ENCODE assay signal across 7 cellular contexts in genomic region chr17:39196191-39196819, GRCh38. TPM values are rescaled to one million over a fixed set of nuclear protein-coding genes. Genes with fewer than 3 reads are reported as not detected.
DNase-seq lines count a peak whose midpoint lies in the region; ATAC-seq and TF ChIP-seq lines count a peak whose summit lies in the region.

No MANE protein-coding gene starts in this region.

- TF ChIP-seq CTCF in WI38 (IDR thresholded peaks at IDR 0.05; ENCODE audit: low read depth, low read length) (no peak), right atrium auricular region (IDR thresholded peaks at IDR 0.05) (no peak)

- H3K27me3 ChIP-seq in H7 (ENCODE audit: control insufficient read depth, insufficient read depth, low read length) (no peaks in the 10 kb centered on the region), right atrium auricular region (no peaks in the 10 kb centered on the region)

- ATAC-seq in stimulated activated naive B cell treated with anti-CD40 and anti-IgM and Interleukin-4, amounts not matched to agents 10 μg/mL and 1 μg/mL and 100 μg/mL, for 72 hours (replicated peaks) = no peak

- no peaks in the 10 kb centered on the region for H3K9me3 ChIP-seq in right atrium auricular region

- H3K4me1 ChIP-seq in right atrium auricular region = peaks cover 0 to 49% of the 10 kb centered on the region in 2 donors

- H3K27me3 Mint-ChIP-seq in stimulated activated naive B cell treated with anti-CD40 and anti-IgM and Interleukin-4, amounts not matched to agents 10 μg/mL and 1 μg/mL and 100 μg/mL, for 72 hours = no peaks in the 10 kb centered on the region

- DNase-seq in H7 (no peak), right atrium auricular region (ENCODE audit: low spot score) (no peak), NCI-H146 treated with DMSO at 0.1 percent for 48 hours (lab: John Stamatoyannopoulos, UW; ENCODE audit: unreplicated experiment) (no peak), GM19240 (ENCODE audit: insufficient read length, low spot score) (no peak), H4 (ENCODE audit: low spot score) (no peak)
- DNase-seq in stimulated activated naive B cell treated with anti-CD40 and anti-IgM and Interleukin-4, amounts not matched to agents 10 μg/mL and 1 μg/mL and 100 μg/mL, for 72 hours = no peak

- H3K4me3 ChIP-seq in H7 (ENCODE audit: insufficient read depth, low read depth, low read length) (peak overlapping the region; percentile 88), WI38 (ENCODE audit: low read depth, low read length) (peak overlapping the region; percentile 66), right atrium auricular region (peak overlapping the region; percentile 62 to 82)

- H3K36me3 Mint-ChIP-seq in stimulated activated naive B cell treated with anti-CD40 and anti-IgM and Interleukin-4, amounts not matched to agents 10 μg/mL and 1 μg/mL and 100 μg/mL, for 72 hours = peaks cover 31 to 36% of the 10 kb centered on the region in 2 donors

- peak overlapping the region; percentile 86 to 97 for H3K4me3 Mint-ChIP-seq in stimulated activated naive B cell treated with anti-CD40 and anti-IgM and Interleukin-4, amounts not matched to agents 10 μg/mL and 1 μg/mL and 100 μg/mL, for 72 hours

- peaks cover 18% of the 10 kb centered on the region for H3K36me3 ChIP-seq in H7 (replicated peaks; ENCODE audit: control insufficient read depth, insufficient read depth, low read length)
- H3K36me3 ChIP-seq in right atrium auricular region = peaks cover 2% of the 10 kb centered on the region

- no peaks in the 10 kb centered on the region for H3K9me3 Mint-ChIP-seq in stimulated activated naive B cell treated with anti-CD40 and anti-IgM and Interleukin-4, amounts not matched to agents 10 μg/mL and 1 μg/mL and 100 μg/mL, for 72 hours

- peaks cover 31 to 50% of the 10 kb centered on the region in 2 donors for H3K4me1 Mint-ChIP-seq in stimulated activated naive B cell treated with anti-CD40 and anti-IgM and Interleukin-4, amounts not matched to agents 10 μg/mL and 1 μg/mL and 100 μg/mL, for 72 hours

- no peak overlapping the region for H3K27ac Mint-ChIP-seq in stimulated activated naive B cell treated with anti-CD40 and anti-IgM and Interleukin-4, amounts not matched to agents 10 μg/mL and 1 μg/mL and 100 μg/mL, for 72 hours

- peak overlapping the region; percentile 81 to 86 for H3K27ac ChIP-seq in right atrium auricular region

RNA-seq across cellular contexts. Expression of gene CACNB1, which starts 1.2 kb away (rescaled TPM):
- 3.8 and 9.1 TPM in 2 replicates for total RNA-seq in H7 (2014; rRNA removed; shearing (Covaris generic))
- total RNA-seq in right atrium auricular region = 10 to 100 TPM in 1 of 2 donors, 1 to 10 TPM in 1; 3.6 to 13.4 TPM
- total RNA-seq in H4 (2014; rRNA removed; shearing (Covaris generic)) = 1.0 and 3.9 TPM in 2 replicates

RNA-seq across cellular contexts. Expression of gene RPL19, which starts 3.8 kb away (rescaled TPM):
- 2,113 and 2,304 TPM in 2 replicates for total RNA-seq in H7 (2014; rRNA removed; shearing (Covaris generic))
- 1,000 to 10,000 TPM; 1,458 to 1,831 TPM for total RNA-seq in right atrium auricular region
- 3,244 and 3,867 TPM in 2 replicates for total RNA-seq in H4 (2014; rRNA removed; shearing (Covaris generic))

RNA-seq across cellular contexts. Expression of gene STAC2, which starts 29.4 kb away (rescaled TPM):
- total RNA-seq in H7 (2014; rRNA removed; shearing (Covaris generic)) = 0.15 and 0.59 TPM in 2 replicates
- 1 to 10 TPM in 1 of 2 donors, under 1 TPM in 1; 0.82 to 2.3 TPM for total RNA-seq in right atrium auricular region
- 0.04 TPM in 1 of 2 replicates, not detected in the other for total RNA-seq in H4 (2014; rRNA removed; shearing (Covaris generic))

RNA-seq across cellular contexts. Expression of gene ARL5C, which starts 30.3 kb away (rescaled TPM):
- not detected in 2 replicates for total RNA-seq in H7 (2014; rRNA removed; shearing (Covaris generic))
- not detected for total RNA-seq in right atrium auricular region
- total RNA-seq in H4 (2014; rRNA removed; shearing (Covaris generic)) = not detected in 2 replicates

RNA-seq across cellular contexts. Expression of gene PLXDC1, which starts 44.9 kb away (rescaled TPM):
- 0.18 and 0.38 TPM in 2 replicates for total RNA-seq in H7 (2014; rRNA removed; shearing (Covaris generic))
- 1 to 10 TPM; 4.6 to 9.3 TPM for total RNA-seq in right atrium auricular region
- total RNA-seq in H4 (2014; rRNA removed; shearing (Covaris generic)) = 0.21 TPM in 1 of 2 replicates, not detected in the other
